In genomic region chr11:34866375-34866774, GRCh38 we compare ENCODE assay signal across 18 cellular contexts. TPM values are rescaled to one million over a fixed set of nuclear protein-coding genes. Genes with fewer than 3 reads are reported as not detected.
A peak's percentile ranks its signal among the peaks of the same experiment; 100 is the strongest.
DNase-seq lines count a peak whose midpoint lies in the region; ATAC-seq, FAIRE-seq and TF ChIP-seq lines count a peak whose summit lies in the region.
"Had no signal": no experiment of that assay in that cellular context is flagged by ENCODE, and none has a peak within 500 bp of the region (broad histone marks: within the 10 kb centered on the region; RNA-seq: fewer than 3 reads in every experiment).

No MANE protein-coding gene starts in this region.

- H3K36me3 ChIP-seq in upper lobe of right lung: no peaks in the 10 kb centered on the region
- H3K36me3 ChIP-seq: gastrocnemius medialis, transverse colon had no signal

- no peak for TF ChIP-seq POLR2A in H54 (IDR thresholded peaks at IDR 0.05; ENCODE audit: low read depth, low read length)

- no peaks in the 10 kb centered on the region for H3K4me1 ChIP-seq in upper lobe of right lung
- H3K4me1 ChIP-seq: Caco-2, gastrocnemius medialis had no signal

- H3K9me3 ChIP-seq in upper lobe of right lung: no peaks in the 10 kb centered on the region
- H3K9me3 ChIP-seq: Caco-2, gastrocnemius medialis, transverse colon had no signal

- H3K4me3 ChIP-seq in fibroblast of pulmonary artery (replicated peaks; ENCODE audit: low read depth, low read length) (no peak overlapping the region), upper lobe of right lung (no peak overlapping the region)
- H3K4me3 ChIP-seq: gastrocnemius medialis, transverse colon had no signal

- TF ChIP-seq CTCF in fibroblast of pulmonary artery (IDR thresholded peaks at IDR 0.05; ENCODE audit: low read length, missing control alignments): no peak
- no peak for TF ChIP-seq CTCF in upper lobe of right lung (IDR thresholded peaks at IDR 0.05)

- intact Hi-C loops in upper lobe of right lung (cut with DNase I): no loop called here

- no peaks in the 10 kb centered on the region for H3K27me3 ChIP-seq in upper lobe of right lung
- H3K27me3 ChIP-seq: gastrocnemius medialis, transverse colon had no signal

- no peak overlapping the region for H3K27ac ChIP-seq in upper lobe of right lung
- H3K27ac ChIP-seq: gastrocnemius medialis, transverse colon had no signal

- ATAC-seq in upper lobe of right lung (peak; percentile 57), GM21390 (IDR thresholded peaks at IDR 0.05; ENCODE audit: unreplicated experiment) (no peak)
- ATAC-seq: gastrocnemius medialis had no signal

- peak; percentile 5 for DNase-seq in HCEC 1CT
- DNase-seq in SKM-1 (lab: John Stamatoyannopoulos, UW; ENCODE audit: unreplicated experiment): peak; percentile 20
- peak; percentile 34 for DNase-seq in fibroblast of pulmonary artery (ENCODE audit: low read depth)
- no peak for DNase-seq in upper lobe of right lung
- no peak for DNase-seq in NCI-H1048 (lab: John Stamatoyannopoulos, UW)
- no peak for DNase-seq in H54 (ENCODE audit: insufficient read length, low spot score)
- DNase-seq: activated naive CD8-positive, alpha-beta T cell treated with anti-CD3 and anti-CD28 coated beads for 36 hours; Caco-2; cortex of kidney; DND-41; gastrocnemius medialis; kidney; NCI-H1930; stimulated activated CD4-positive, alpha-beta T cell treated with anti-CD3 and anti-CD28 coated beads, Interleukin-4, amount 100 ng/mL, for 1 hour; transverse colon had no signal

- FAIRE-seq in H54 (lab: Jason Lieb, UNC): no peak
- FAIRE-seq: endometrium, kidney, TTC549 had no signal

RNA-seq across cellular contexts. Expression of gene APIP, which starts 49.8 kb away (rescaled TPM):
- 26.5 TPM for total RNA-seq in upper lobe of right lung

RNA-seq across cellular contexts. Expression of gene PDHX, which starts 50.0 kb away (rescaled TPM):
- 40.8 TPM for total RNA-seq in upper lobe of right lung

Comparison
In these comparisons a context has a peak if more than half of its experiments do, and no peak if none do; other contexts are left out.
1. DNase-seq: peak in HCEC 1CT (single experiment), SKM-1 (single experiment) and fibroblast of pulmonary artery (single experiment); none in upper lobe of right lung (single experiment), NCI-H1048 (single experiment) and H54 (single experiment).